9 cellular contexts compared by ENCODE assay signal in genomic region chrX:69060631-69061408, GRCh38.
DNase-seq lines count a peak whose midpoint lies in the region; TF ChIP-seq lines count a peak whose summit lies in the region.
"Had no signal": no experiment of that assay in that cellular context is flagged by ENCODE, and none has a peak within 500 bp of the region (broad histone marks: within the 10 kb centered on the region; RNA-seq: fewer than 3 reads in every experiment).

No MANE protein-coding gene starts in this region.

- H3K4me3 ChIP-seq in AG10803 (ENCODE audit: low read length) = no peak overlapping the region
- H3K4me3 ChIP-seq in epithelial cell of proximal tubule (ENCODE audit: low read depth, low read length) = no peak overlapping the region

- TF ChIP-seq CTCF in AG10803 (conservative IDR thresholded peaks at IDR 0.05; ENCODE audit: low read length) (peak; percentile 47), epithelial cell of proximal tubule (conservative IDR thresholded peaks at IDR 0.05; ENCODE audit: low read depth, low read length) (peak; percentile 56)

- DNase-seq in AG10803 (ENCODE audit: low read depth) (peak; percentile 11), NCI-H69 (lab: John Stamatoyannopoulos, UW) (peak; percentile 21), epithelial cell of proximal tubule (ENCODE audit: low read depth) (no peak), mucosa of gallbladder (ENCODE audit: low spot score) (peak; percentile 27), DMS114 treated with DMSO at 0.1 percent for 48 hours (lab: John Stamatoyannopoulos, UW; ENCODE audit: unreplicated experiment) (no peak), germinal center (ENCODE audit: low spot score) (no peak), SHP77 (lab: John Stamatoyannopoulos, UW) (no peak), epidermal melanocyte (ENCODE audit: insufficient read length, low spot score) (no peak)
- DNase-seq: activated gamma-delta T cell treated with Interleukin-2 at 50 U/mL for 16 hours had no signal

Comparison
In these comparisons a context has a peak if more than half of its experiments do, and no peak if none do; other contexts are left out.
1. DNase-seq: peak in AG10803 (single experiment), NCI-H69 (single experiment) and mucosa of gallbladder (single experiment); none in epithelial cell of proximal tubule (single experiment), DMS114 treated with DMSO at 0.1 percent for 48 hours (single experiment), germinal center (single experiment), SHP77 (0 of 2) and epidermal melanocyte (single experiment).